10 cellular contexts compared by ENCODE assay signal in the genomic region with DNA sequence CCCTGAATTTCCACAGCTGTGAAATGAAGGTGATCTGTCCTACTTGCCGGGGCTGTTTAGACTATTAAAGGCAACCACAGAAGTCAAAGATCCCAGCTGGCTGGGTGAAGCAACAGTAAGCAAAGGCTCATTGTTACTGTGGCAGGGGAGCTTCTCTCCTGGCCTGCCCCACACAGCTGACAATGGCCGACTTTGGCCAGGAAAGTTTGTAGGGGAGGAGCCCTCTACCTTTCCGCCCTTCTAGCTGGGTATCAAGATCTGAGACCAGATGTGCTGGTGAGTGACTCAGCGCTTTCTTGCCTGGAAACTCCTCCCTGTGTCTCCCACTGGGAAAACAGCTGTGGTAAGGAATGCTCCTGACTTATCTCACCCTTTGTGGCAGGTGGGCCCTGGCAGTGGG. TPM values are rescaled to one million over a fixed set of nuclear protein-coding genes. Genes with fewer than 3 reads are reported as not detected.
DNase-seq lines count a peak whose midpoint lies in the region; ATAC-seq and TF ChIP-seq lines count a peak whose summit lies in the region.
"Had no signal": no experiment of that assay in that cellular context is flagged by ENCODE, and none has a peak within 500 bp of the region (broad histone marks: within the 10 kb centered on the region; RNA-seq: fewer than 3 reads in every experiment).

No MANE protein-coding gene starts in this region.

- H3K4me3 ChIP-seq in skeletal muscle cell (ENCODE audit: low read depth, low read length), result no peak overlapping the region

- no peaks in the 10 kb centered on the region for H3K9me3 Mint-ChIP-seq in activated CD4-positive, alpha-beta memory T cell treated with anti-CD3 and anti-CD28 coated beads for 36 hours

- H3K27ac ChIP-seq in epithelial cell of prostate, result peak overlapping the region; percentile 71

- no peaks in the 10 kb centered on the region for H3K9me3 ChIP-seq in T-helper 17 cell (ENCODE audit: control insufficient read depth, low read length, poor library complexity, severe bottlenecking)

- H3K27me3 Mint-ChIP-seq in T-helper 17 cell, result no peaks in the 10 kb centered on the region
- peaks cover 2% of the 10 kb centered on the region for H3K27me3 Mint-ChIP-seq in activated CD4-positive, alpha-beta memory T cell treated with anti-CD3 and anti-CD28 coated beads for 36 hours

- POLR2A ChIA-PET in activated CD4-positive, alpha-beta memory T cell treated with anti-CD3 and anti-CD28 coated beads for 36 hours (lab: Charles Lee), result no interaction called here

- peak; percentile 70 for DNase-seq in NCI-H510A treated with DMSO at 0.1 percent for 48 hours (lab: John Stamatoyannopoulos, UW)
- DNase-seq in epithelial cell of prostate (ENCODE audit: low read depth, low spot score), result no peak
- peak; percentile 75 for DNase-seq in skeletal muscle cell (ENCODE audit: low read depth)
- DNase-seq in T-helper 17 cell, result no peak
- DNase-seq in activated CD4-positive, alpha-beta memory T cell treated with anti-CD3 and anti-CD28 coated beads for 36 hours, result no peak
- DNase-seq: activated gamma-delta T cell treated with Interleukin-2 at 50 U/mL for 16 hours had no signal

- intact Hi-C loops in activated CD4-positive, alpha-beta memory T cell treated with anti-CD3 and anti-CD28 coated beads for 36 hours (cut with micrococcal nuclease), result no loop called here

- peaks cover 2% of the 10 kb centered on the region for H3K36me3 Mint-ChIP-seq in T-helper 17 cell (ENCODE audit: low read depth)
- H3K36me3 Mint-ChIP-seq in activated CD4-positive, alpha-beta memory T cell treated with anti-CD3 and anti-CD28 coated beads for 36 hours, result no peaks in the 10 kb centered on the region

- peak; percentile 47 for TF ChIP-seq POLR2A in GM19193 (IDR thresholded peaks at IDR 0.05; ENCODE audit: extremely low read depth, insufficient read depth, insufficient read length)

- ATAC-seq in GM21515 (IDR thresholded peaks at IDR 0.05; ENCODE audit: unreplicated experiment) (no peak), T-helper 17 cell (no peak), GM19455 (IDR thresholded peaks at IDR 0.05; ENCODE audit: unreplicated experiment) (no peak)

- H3K27ac Mint-ChIP-seq in T-helper 17 cell, result no peak overlapping the region
- no peak overlapping the region for H3K27ac Mint-ChIP-seq in activated CD4-positive, alpha-beta memory T cell treated with anti-CD3 and anti-CD28 coated beads for 36 hours

- CTCF ChIA-PET in activated CD4-positive, alpha-beta memory T cell treated with anti-CD3 and anti-CD28 coated beads for 36 hours (lab: Charles Lee), result no interaction called here

- H3K4me3 Mint-ChIP-seq in T-helper 17 cell, result no peak overlapping the region
- H3K4me3 Mint-ChIP-seq in activated CD4-positive, alpha-beta memory T cell treated with anti-CD3 and anti-CD28 coated beads for 36 hours, result no peak overlapping the region

- no peaks in the 10 kb centered on the region for H3K4me1 Mint-ChIP-seq in T-helper 17 cell
- H3K4me1 Mint-ChIP-seq in activated CD4-positive, alpha-beta memory T cell treated with anti-CD3 and anti-CD28 coated beads for 36 hours (ENCODE audit: low read depth), result no peaks in the 10 kb centered on the region

RNA-seq across cellular contexts. Expression of a gene that starts 21.1 kb away (rescaled TPM):
- 1 to 10 TPM; 1.4 to 1.7 TPM for total RNA-seq in T-helper 17 cell
- not detected for total RNA-seq in activated CD4-positive, alpha-beta memory T cell treated with anti-CD3 and anti-CD28 coated beads for 36 hours
- total RNA-seq: lung microvascular endothelial cell had no signal

Comparison
In these comparisons a context has a peak if more than half of its experiments do, and no peak if none do; other contexts are left out.
1. DNase-seq: peak in NCI-H510A treated with DMSO at 0.1 percent for 48 hours (single experiment) and skeletal muscle cell (single experiment); none in epithelial cell of prostate (single experiment), T-helper 17 cell (0 of 3) and activated CD4-positive, alpha-beta memory T cell treated with anti-CD3 and anti-CD28 coated beads for 36 hours (single experiment).